Comparison of ENCODE assay signal across 8 cellular contexts in the genomic region with DNA sequence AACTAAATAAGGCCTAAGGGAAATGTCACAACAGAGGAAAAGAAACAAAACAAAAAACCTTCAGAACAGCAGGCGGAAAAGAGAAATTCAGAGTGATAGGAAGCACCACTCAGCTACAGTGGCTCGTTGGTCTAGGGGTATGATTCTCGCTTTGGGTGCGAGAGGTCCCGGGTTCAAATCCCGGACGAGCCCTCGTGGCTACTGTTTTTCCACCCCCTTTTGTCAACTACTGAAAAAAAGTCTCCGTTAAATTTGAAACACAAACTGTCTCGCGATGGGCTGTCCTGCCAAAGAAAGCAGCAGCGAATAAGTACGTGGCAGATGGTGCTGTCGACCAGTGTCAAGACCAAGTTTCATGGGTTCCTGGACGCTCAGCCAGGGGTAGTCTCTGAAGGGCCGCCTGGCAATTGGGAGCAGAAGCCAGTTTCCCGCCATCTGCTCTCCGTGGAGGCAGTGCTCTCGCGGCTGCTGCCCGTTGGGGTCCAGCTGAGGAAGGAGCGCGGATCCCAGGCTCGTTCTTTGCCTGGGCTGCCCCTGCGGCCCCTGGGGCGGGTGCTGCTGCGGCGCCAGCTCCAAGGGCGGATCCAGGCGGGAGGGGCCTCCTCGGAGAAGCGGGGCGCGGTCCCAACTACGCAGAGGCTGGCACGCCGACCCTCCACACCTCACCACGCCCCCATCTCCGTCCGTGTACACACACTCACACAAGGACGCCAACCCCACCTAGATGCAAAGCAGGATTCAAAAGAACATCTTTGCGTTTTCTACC. TPM values are rescaled to one million over a fixed set of nuclear protein-coding genes. Genes with fewer than 3 reads are reported as not detected.
DNase-seq lines count a peak whose midpoint lies in the region; ATAC-seq and TF ChIP-seq lines count a peak whose summit lies in the region.

A gene with protein sequence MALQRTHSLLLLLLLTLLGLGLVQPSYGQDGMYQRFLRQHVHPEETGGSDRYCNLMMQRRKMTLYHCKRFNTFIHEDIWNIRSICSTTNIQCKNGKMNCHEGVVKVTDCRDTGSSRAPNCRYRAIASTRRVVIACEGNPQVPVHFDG (plus strand): TSS at position 665 of the 766 bp plus-strand sequence. CDS start 14,812 bp downstream, outside the sequence.

- H3K4me3 Mint-ChIP-seq in T-helper 17 cell: peak within 1 kb of the TSS; percentile 47

- H3K4me1 ChIP-seq in right cardiac atrium (ENCODE audit: control insufficient read depth, insufficient read depth, low read length) (peaks cover 6% of the 10 kb centered on the region), upper lobe of right lung (peaks cover 30% of the 10 kb centered on the region)

- no peaks in the 10 kb centered on the region for H3K27me3 ChIP-seq in right cardiac atrium (ENCODE audit: control insufficient read depth, insufficient read depth)
- H3K27me3 ChIP-seq in upper lobe of right lung: no peaks in the 10 kb centered on the region

- H3K4me1 Mint-ChIP-seq in T-helper 17 cell: peaks cover 26% of the 10 kb centered on the region

- WGBS in right cardiac atrium: under 1% methylated on average over 42 of the region's 42 CpGs

- H3K36me3 Mint-ChIP-seq in T-helper 17 cell (ENCODE audit: low read depth): no peaks in the 10 kb centered on the region

- ATAC-seq in GM21381 (IDR thresholded peaks at IDR 0.05; ENCODE audit: unreplicated experiment) (peak; percentile 33), T-helper 17 cell (peak; percentile 42), right cardiac atrium (peak; percentile 69 to 70), upper lobe of right lung (peak; percentile 74)

- intact Hi-C loops in right cardiac atrium (cut with DNase I) (loop anchor here (2.0 to 5.0 kb wide), 5 partner anchors 52 to 352 kb away; a partner anchor contains a TSS), upper lobe of right lung (cut with DNase I) (loop anchor here (10.0 kb wide), 1 partner anchor 69 kb away; no protein-coding TSS in a partner anchor)

- H3K27me3 Mint-ChIP-seq in T-helper 17 cell: no peaks in the 10 kb centered on the region

- H3K36me3 ChIP-seq in upper lobe of right lung: no peaks in the 10 kb centered on the region

- TF ChIP-seq CTCF in upper lobe of right lung (IDR thresholded peaks at IDR 0.05): no peak

- H3K27ac ChIP-seq in right cardiac atrium (ENCODE audit: low read length) (peak within 1 kb of the TSS; percentile 99), upper lobe of right lung (peak within 1 kb of the TSS; percentile 100)

- DNase-seq in COLO829 (ENCODE audit: low spot score) (peak; percentile 84), Kasumi-1 (lab: John Stamatoyannopoulos, UW) (peak; percentile 65 to 76), T-helper 17 cell (peak; percentile 64 to 76 (median 69)), amygdala (lab: John Stamatoyannopoulos, UW) (peak in 51 of 56 donors; percentile 28 to 96 (median 65)), right cardiac atrium (peak; percentile 88 to 95 (median 94)), pulmonary artery endothelial cell (ENCODE audit: low read depth, low spot score) (no peak), upper lobe of right lung (peak; percentile 94)

- no peak within 1 kb of the TSS for H3K27ac Mint-ChIP-seq in T-helper 17 cell

- H3K4me3 ChIP-seq in right cardiac atrium (ENCODE audit: low read length) (peak within 1 kb of the TSS; percentile 81), upper lobe of right lung (peak within 1 kb of the TSS; percentile 73)

- H3K9me3 ChIP-seq in T-helper 17 cell (ENCODE audit: control insufficient read depth, low read length, poor library complexity, severe bottlenecking): no peaks in the 10 kb centered on the region
- H3K9me3 ChIP-seq in right cardiac atrium (ENCODE audit: control insufficient read depth, low read length): no peaks in the 10 kb centered on the region
- H3K9me3 ChIP-seq in upper lobe of right lung: no peaks in the 10 kb centered on the region

RNA-seq across cellular contexts. Expression of the gene that starts here (rescaled TPM):
- total RNA-seq in T-helper 17 cell (under 1 TPM in 1 of 2 donors, not detected in 1; 0.63 TPM), right cardiac atrium (10 to 100 TPM; 18.0 to 20.0 (median 19.0) TPM), pulmonary artery endothelial cell (4.2 and 18.6 TPM in 2 replicates), upper lobe of right lung (42.5 TPM)
- 31.3 TPM for polyA plus RNA-seq in right cardiac atrium

Comparison
In these comparisons a context has a peak if more than half of its experiments do, and no peak if none do; other contexts are left out.
1. Peak in DNase-seq and ATAC-seq in T-helper 17 cell; RNA of the gene not detected or under 1 TPM.